ENCODE assay signal across 1 cellular context in the genomic region with DNA sequence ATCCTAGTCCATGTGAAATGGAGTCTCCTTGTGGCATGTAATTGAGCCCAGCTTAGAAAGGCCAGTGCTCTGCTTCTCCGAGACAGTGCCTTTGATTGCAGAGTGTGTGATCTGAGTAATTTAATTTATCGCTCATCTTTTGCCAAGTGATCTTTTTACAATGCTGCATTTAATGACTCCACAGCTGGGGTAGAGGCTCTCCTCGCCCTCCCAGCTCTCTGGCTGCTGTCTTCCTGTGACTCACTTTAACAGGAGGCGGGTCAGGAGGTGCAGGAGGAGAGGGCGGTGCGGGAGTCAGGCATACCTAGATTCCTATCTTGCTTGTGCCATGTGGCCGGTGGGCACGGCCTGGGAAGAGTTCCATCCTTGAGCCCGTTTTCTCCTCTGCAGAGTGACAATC.
TF ChIP-seq lines count a peak whose summit lies in the region.

No MANE protein-coding gene starts in this region.

TF ChIP-seq in IMR-90, 13 proteins besides CTCF, POLR2A, EP300 and RAD21 (continued from another document):
- TF ChIP-seq RCOR1 (IDR thresholded peaks at IDR 0.05; ENCODE audit: insufficient replicate concordance, low read length) (peak; percentile 16), CEBPB (IDR thresholded peaks at IDR 0.05; ENCODE audit: low read depth, low read length) (no peak; the same call in 1 of the 2 replicates)
TF ChIP-seq in IMR-90: peak in this region for 7.
